Comparison of ENCODE assay signal across 25 cellular contexts in the genomic region with DNA sequence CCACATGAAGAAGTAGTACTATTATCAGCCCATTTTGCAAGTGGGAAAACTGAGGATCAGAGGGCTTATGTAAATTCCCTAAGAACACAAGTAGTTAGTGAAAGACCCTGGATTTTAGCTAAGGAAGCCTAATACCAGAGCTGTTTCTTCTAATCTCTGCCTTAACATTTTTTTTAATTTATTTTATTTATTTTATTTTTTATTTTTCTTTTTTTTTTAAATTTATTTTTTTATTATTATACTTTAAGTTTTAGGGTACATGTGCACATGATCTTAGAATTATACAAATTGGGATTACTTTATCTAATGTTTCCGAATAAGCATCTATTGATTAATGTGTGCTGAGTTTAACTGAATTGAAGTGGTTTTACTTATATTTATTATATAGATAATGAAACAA.
DNase-seq lines count a peak whose midpoint lies in the region; ATAC-seq and FAIRE-seq lines count a peak whose summit lies in the region.
"Had no signal": no experiment of that assay in that cellular context is flagged by ENCODE, and none has a peak within 500 bp of the region (broad histone marks: within the 10 kb centered on the region; RNA-seq: fewer than 3 reads in every experiment).

No MANE protein-coding gene starts in this region.

- DNase-seq in RCC 7860 (ENCODE audit: low spot score) (no peak), putamen (ENCODE audit: low spot score) (no peak)
- DNase-seq in stimulated activated CD4-positive, alpha-beta T cell treated with anti-CD3 and anti-CD28 coated beads, Interleukin-4, amount 100 ng/mL, for 4 hours = no peak
- DNase-seq: ACHN; BE2C; C1 segment of cervical spinal cord; CD4-positive, CD25-positive, alpha-beta regulatory T cell; CD8-positive, alpha-beta memory T cell; COR-L47; DMS 273 treated with DMSO at 0.1 percent for 48 hours; DMS53; DND-41; EL; HCEC 1CT; HFFc6; IMR-90 had no signal

- FAIRE-seq in RCC 7860 (lab: Jason Lieb, UNC) = peak; percentile 53
- FAIRE-seq in colon (lab: Jason Lieb, UNC) = peak; percentile 28
- FAIRE-seq in islet of Langerhans (lab: Jason Lieb, UNC) = peak; percentile 41
- FAIRE-seq: GM12892, GM19239, H54, HTR-8/SVneo, K562 had no signal

- no peak for ATAC-seq in HG03097 (IDR thresholded peaks at IDR 0.05; ENCODE audit: low FRiP score, unreplicated experiment)
- ATAC-seq: GM23338, K562 had no signal
